Comparison of ENCODE assay signal across 1 cellular context in genomic region chr1:116488052-116488451, GRCh38.
TF ChIP-seq lines count a peak whose summit lies in the region.

No MANE protein-coding gene starts in this region.

TF ChIP-seq in HepG2, 621 proteins besides CTCF, POLR2A, EP300 and RAD21:
- TF ChIP-seq ZC3H13 (CRISPR knock-in tag; IDR thresholded peaks at IDR 0.05) (0 out of 2 replicates have a peak, but pooled peaks have one; percentile 45), EHMT2 (IDR thresholded peaks at IDR 0.05; ENCODE audit: borderline replicate concordance, low read depth, low read length) (no peak), ZHX1 (CRISPR knock-in tag; IDR thresholded peaks at IDR 0.05; ENCODE audit: low read depth) (0 out of 2 replicates have a peak, but pooled peaks have one; percentile 8), CCDC6 (CRISPR knock-in tag; IDR thresholded peaks at IDR 0.05) (0 out of 2 replicates have a peak, but pooled peaks have one; percentile 28), ELF1 (CRISPR knock-in tag; IDR thresholded peaks at IDR 0.05) (peak; percentile 12; the same call in 1 of the 2 replicates), MYPOP (CRISPR knock-in tag; IDR thresholded peaks at IDR 0.05) (0 out of 2 replicates have a peak, but pooled peaks have one; percentile 33), KDM5A (IDR thresholded peaks at IDR 0.05; ENCODE audit: borderline replicate concordance, low read length) (no peak), ZBTB7A (CRISPR knock-in tag; IDR thresholded peaks at IDR 0.05) (0 out of 2 replicates have a peak, but pooled peaks have one; percentile 19)
